ENCODE assay signal across 14 cellular contexts in genomic region chr14:95256776-95257060, GRCh38.
"Had no signal": no experiment of that assay in that cellular context is flagged by ENCODE, and none has a peak within 500 bp of the region (broad histone marks: within the 10 kb centered on the region; RNA-seq: fewer than 3 reads in every experiment).

No MANE protein-coding gene starts in this region.

- H3K9me3 Mint-ChIP-seq: activated CD4-positive, alpha-beta memory T cell treated with anti-CD3 and anti-CD28 coated beads for 36 hours; activated T-helper 1 cell treated with anti-CD3 and anti-CD28 coated beads, Interleukin-12 subunit alpha, Interleukin-12 subunit beta, Interleukin-2, Interleukin-4 antibody, amounts not matched to agents 30 ng/mL and 10 ng/mL and 1 ng/mL, durations not matched to agents 14 hours and 24 hours and 36 hours; immature natural killer cell; stimulated activated naive CD8-positive, alpha-beta T cell treated with anti-CD3 and anti-CD28 coated beads, Interleukin-15, amount 100 ng/mL, for 72 hours had no signal

- H3K27me3 ChIP-seq: tibial nerve had no signal

- H3K27ac ChIP-seq: VCaP had no signal

- ATAC-seq: stimulated activated naive CD8-positive, alpha-beta T cell treated with anti-CD3 and anti-CD28 coated beads, Interleukin-15, amount 100 ng/mL, for 72 hours had no signal

- H3K4me1 Mint-ChIP-seq: immature natural killer cell had no signal

- DNase-seq: activated CD4-positive, alpha-beta memory T cell treated with anti-CD3 and anti-CD28 coated beads for 36 hours; activated naive CD4-positive, alpha-beta T cell; central memory CD4-positive, alpha-beta T cell; glutamatergic neuron; immature natural killer cell; left colon; stimulated activated CD4-positive, alpha-beta T cell treated with anti-CD3 and anti-CD28 coated beads, Interleukin-4, amount 100 ng/mL, for 4 hours; stimulated activated naive CD8-positive, alpha-beta T cell treated with anti-CD3 and anti-CD28 coated beads, Interleukin-15, amount 100 ng/mL, for 72 hours; T1000 had no signal

- H3K36me3 Mint-ChIP-seq: activated CD4-positive, alpha-beta memory T cell treated with anti-CD3 and anti-CD28 coated beads for 36 hours; immature natural killer cell had no signal

- H3K9me3 ChIP-seq: tibial nerve had no signal

- H3K27ac Mint-ChIP-seq: activated CD4-positive, alpha-beta memory T cell treated with anti-CD3 and anti-CD28 coated beads for 36 hours; activated T-helper 1 cell treated with anti-CD3 and anti-CD28 coated beads, Interleukin-12 subunit alpha, Interleukin-12 subunit beta, Interleukin-2, Interleukin-4 antibody, amounts not matched to agents 30 ng/mL and 10 ng/mL and 1 ng/mL, durations not matched to agents 14 hours and 24 hours and 36 hours; immature natural killer cell; stimulated activated naive CD8-positive, alpha-beta T cell treated with anti-CD3 and anti-CD28 coated beads, Interleukin-15, amount 100 ng/mL, for 72 hours had no signal

- H3K27me3 Mint-ChIP-seq: stimulated activated naive CD8-positive, alpha-beta T cell treated with anti-CD3 and anti-CD28 coated beads, Interleukin-15, amount 100 ng/mL, for 72 hours had no signal

- H3K4me3 ChIP-seq: lung, skin epidermis, tibial nerve had no signal

- H3K36me3 ChIP-seq: tibial nerve had no signal

- H3K4me3 Mint-ChIP-seq: activated CD4-positive, alpha-beta memory T cell treated with anti-CD3 and anti-CD28 coated beads for 36 hours; activated T-helper 1 cell treated with anti-CD3 and anti-CD28 coated beads, Interleukin-12 subunit alpha, Interleukin-12 subunit beta, Interleukin-2, Interleukin-4 antibody, amounts not matched to agents 30 ng/mL and 10 ng/mL and 1 ng/mL, durations not matched to agents 14 hours and 24 hours and 36 hours; immature natural killer cell; stimulated activated naive CD8-positive, alpha-beta T cell treated with anti-CD3 and anti-CD28 coated beads, Interleukin-15, amount 100 ng/mL, for 72 hours had no signal
